ENCODE assay signal across 1 cellular context in genomic region chr17:21211825-21212479, GRCh38.
A peak's percentile ranks its signal among the peaks of the same experiment; 100 is the strongest.
TF ChIP-seq lines count a peak whose summit lies in the region.

No MANE protein-coding gene starts in this region.

TF ChIP-seq in HepG2, 621 proteins besides CTCF, POLR2A, EP300 and RAD21:
- TF ChIP-seq ZNF556 (CRISPR knock-in tag; IDR thresholded peaks at IDR 0.05; ENCODE audit: borderline replicate concordance) (no peak), ZBTB21 (CRISPR knock-in tag; IDR thresholded peaks at IDR 0.05) (no peak), ZNF605 (CRISPR knock-in tag; IDR thresholded peaks at IDR 0.05) (0 out of 2 replicates have a peak, but pooled peaks have one; percentile 21)
